Comparison of ENCODE assay signal across 22 cellular contexts in the genomic region with DNA sequence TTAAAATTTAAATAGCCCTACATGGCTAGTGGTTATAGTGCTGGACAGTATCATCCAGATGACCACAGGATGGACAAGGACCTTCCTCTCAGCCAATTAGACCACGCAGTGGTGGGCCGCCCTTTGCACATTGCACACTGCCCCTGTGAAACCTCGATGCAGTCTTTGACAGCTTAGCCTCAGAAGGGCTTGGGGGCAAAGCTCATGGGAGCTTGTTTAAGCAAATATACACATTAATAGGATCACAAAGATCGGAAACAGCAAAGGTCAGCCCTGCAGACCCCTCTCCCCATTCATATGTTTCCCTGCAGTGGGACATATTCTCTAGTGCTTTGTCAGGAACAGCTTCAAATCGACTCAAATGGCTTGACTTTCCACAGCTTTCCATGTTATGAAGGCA.
"Had no signal": no experiment of that assay in that cellular context is flagged by ENCODE, and none has a peak within 500 bp of the region (broad histone marks: within the 10 kb centered on the region; RNA-seq: fewer than 3 reads in every experiment).

No MANE protein-coding gene starts in this region.

- H3K4me3 ChIP-seq: coronary artery, dorsolateral prefrontal cortex, esophagus squamous epithelium, gastrocnemius medialis, heart right ventricle, left lung, lower lobe of right lung, mucosa of descending colon had no signal

- H3K4me1 ChIP-seq: esophagus squamous epithelium, gastrocnemius medialis, heart right ventricle, left lung, lower lobe of right lung had no signal

- ATAC-seq: gastrocnemius medialis, heart right ventricle, left cardiac atrium, left lung, left ventricle myocardium superior, lower lobe of right lung, mucosa of descending colon had no signal

- H3K27me3 ChIP-seq: dorsolateral prefrontal cortex, esophagus squamous epithelium, gastrocnemius medialis, heart right ventricle, left lung had no signal

- FAIRE-seq: colon, endothelial cell of umbilical vein, islet of Langerhans had no signal

- H3K36me3 ChIP-seq: esophagus squamous epithelium, gastrocnemius medialis, heart right ventricle, left lung, lower lobe of right lung had no signal

- H3K9me3 ChIP-seq: esophagus squamous epithelium, gastrocnemius medialis, heart right ventricle, left lung, lower lobe of right lung, mucosa of descending colon had no signal

- H3K27ac ChIP-seq: coronary artery, dorsolateral prefrontal cortex, esophagus squamous epithelium, gastrocnemius medialis, heart right ventricle, left lung, lower lobe of right lung had no signal

- DNase-seq: dermis blood vessel endothelial cell; dorsolateral prefrontal cortex; effector CD4-positive, alpha-beta T cell; effector memory CD4-positive, alpha-beta T cell; esophagus squamous epithelium; foreskin fibroblast; foreskin melanocyte; gastrocnemius medialis; glutamatergic neuron; head of caudate nucleus; heart right ventricle; hippocampal formation; left cardiac atrium; left lung; left ventricle myocardium superior; lower lobe of right lung; mucosa of descending colon; naive B cell had no signal
